8 cellular contexts compared by ENCODE assay signal in genomic region chr2:212107989-212108388, GRCh38.
"Had no signal": no experiment of that assay in that cellular context is flagged by ENCODE, and none has a peak within 500 bp of the region (broad histone marks: within the 10 kb centered on the region; RNA-seq: fewer than 3 reads in every experiment).

No MANE protein-coding gene starts in this region.

- H2AFZ ChIP-seq: GM23248 had no signal

- H3K27ac Mint-ChIP-seq: H9, IgD-negative memory B cell had no signal

- H3K4me3 ChIP-seq: GM23248 had no signal

- H3K4me1 Mint-ChIP-seq: IgD-negative memory B cell had no signal

- DNase-seq: GM23248, H9, HCEC 1CT had no signal

- H3K27me3 Mint-ChIP-seq: IgD-negative memory B cell had no signal

- H3K27ac ChIP-seq: GM23248, HL-60 had no signal

- H3K4me3 Mint-ChIP-seq: H9 had no signal

- ATAC-seq: HepG2 had no signal

- H3K9ac ChIP-seq: GM23248 had no signal

- FAIRE-seq: H1, H54, HepG2 had no signal
